Comparison of ENCODE assay signal across 24 cellular contexts in genomic region chr7:43664681-43665080, GRCh38.
A peak's percentile ranks its signal among the peaks of the same experiment; 100 is the strongest.
DNase-seq lines count a peak whose midpoint lies in the region; ATAC-seq, FAIRE-seq and TF ChIP-seq lines count a peak whose summit lies in the region.
"Had no signal": no experiment of that assay in that cellular context is flagged by ENCODE, and none has a peak within 500 bp of the region (broad histone marks: within the 10 kb centered on the region; RNA-seq: fewer than 3 reads in every experiment).

No MANE protein-coding gene starts in this region.

- no peak for ATAC-seq in T-cell (replicated peaks in 1 of 4)
- ATAC-seq: stimulated activated effector memory CD8-positive, alpha-beta T cell treated with anti-CD3 and anti-CD28 coated beads, Interleukin-12 subunit alpha, Interleukin-12 subunit beta, amount 100 ng/mL, for 72 hours had no signal

- no peaks in the 10 kb centered on the region for H4K20me1 ChIP-seq in DOHH2 (ENCODE audit: control insufficient read depth, insufficient read depth, low read depth, low read length)
- H4K20me1 ChIP-seq in H1 (replicated peaks in 1 of 2; ENCODE audit: control insufficient read depth in 1 of 2, insufficient read depth in 2 of 2, low read length in 2 of 2): peaks cover 0 to 3% of the 10 kb centered on the region in 2 experiments

- no peak for TF ChIP-seq RAD21 in H1 (IDR thresholded peaks at IDR 0.05 in 1 of 2, conservative IDR thresholded peaks at IDR 0.05 in 1 of 2; ENCODE audit: low read depth in 2 of 2, low read length in 2 of 2)

- TF ChIP-seq CTCF in DOHH2 (IDR thresholded peaks at IDR 0.05; ENCODE audit: low read depth, low read length, poor library complexity, severe bottlenecking) (no peak), H1 (IDR thresholded peaks at IDR 0.05; ENCODE audit: control extremely low read depth in 1 of 3, insufficient read depth in 1 of 3, low read depth in 1 of 3, low read length in 3 of 3) (no peak)

- H2BK12ac ChIP-seq in H1 (ENCODE audit: low read depth, low read length): no peak overlapping the region

- H3K4me3 ChIP-seq in CD4-positive, alpha-beta memory T cell (ENCODE audit: low read length in 2 of 2): no peak overlapping the region
- H3K4me3 ChIP-seq in DOHH2 (ENCODE audit: low read length) (peak overlapping the region; percentile 30), H1 (ENCODE audit: extremely low read depth in 1 of 4, insufficient read depth in 2 of 4, low read depth in 3 of 4, low read length in 4 of 4) (no peak overlapping the region)
- H3K4me3 ChIP-seq: lung, skin epidermis, thoracic aorta had no signal

- H3K14ac ChIP-seq in H1 (ENCODE audit: insufficient read length): no peak overlapping the region

- no peak overlapping the region for H2BK15ac ChIP-seq in H1 (ENCODE audit: low read length)

- no peak for TF ChIP-seq EP300 in H1 (IDR thresholded peaks at IDR 0.05; ENCODE audit: borderline replicate concordance in 1 of 2, low read depth in 2 of 2, low read length in 2 of 2)

- peak overlapping the region in 5 of 7 donors; percentile 4 to 73 (median 43) for H3K27ac Mint-ChIP-seq in CD4-positive, alpha-beta memory T cell
- peak overlapping the region; percentile 81 to 83 for H3K27ac Mint-ChIP-seq in T-cell
- H3K27ac Mint-ChIP-seq: stimulated activated effector memory CD8-positive, alpha-beta T cell treated with anti-CD3 and anti-CD28 coated beads, Interleukin-12 subunit alpha, Interleukin-12 subunit beta, amount 100 ng/mL, for 72 hours had no signal

- H3K4ac ChIP-seq in H1 (replicated peaks; ENCODE audit: insufficient read length, low read depth, low read length): no peak overlapping the region

- H3K79me1 ChIP-seq in H1 (ENCODE audit: low read depth, low read length): peaks cover 4% of the 10 kb centered on the region; the same call in 1 of the 2 replicates

- H3K23ac ChIP-seq in H1 (ENCODE audit: insufficient read length): peak overlapping the region; percentile 17

- CTCF ChIA-PET in CD4-positive, alpha-beta memory T cell (lab: Charles Lee; ENCODE audit: partially characterized antibody): interaction anchor here (1.4 to 3.8 kb wide), 2 partner anchors 21 to 82 kb away, joined by 3 to 17 read pairs; partner anchors contain the start of gene STK17A
- CTCF ChIA-PET in T-cell (lab: Charles Lee) (interaction anchor here (1.0 to 1.8 kb wide), 3 partner anchors 25 to 82 kb away, joined by 3 to 7 read pairs (median 4); partner anchors contain the start of gene STK17A (in 1 of the 2)), H1 (lab: Charles Lee; ENCODE audit: partially characterized antibody) (interaction anchor here (0.7 to 1.1 kb wide), 2 partner anchors 18 to 799 kb away, joined by 3 read pairs; no protein-coding TSS in a partner anchor)

- H2AFZ ChIP-seq in H1 (ENCODE audit: low read length): no peak overlapping the region

- H3K23me2 ChIP-seq in H1 (ENCODE audit: low read depth, low read length): no peaks in the 10 kb centered on the region

- H3K9me3 ChIP-seq in CD4-positive, alpha-beta memory T cell (ENCODE audit: control insufficient read depth in 1 of 2, low read length in 2 of 2): no peaks in the 10 kb centered on the region
- H3K9me3 ChIP-seq in DOHH2 (ENCODE audit: control insufficient read depth, insufficient read depth, low read length) (peaks cover 28% of the 10 kb centered on the region; the same call in 1 of the 2 replicates), H1 (ENCODE audit: insufficient read depth in 2 of 2, low read depth in 1 of 2, low read length in 1 of 2) (peaks cover 0 to 9% of the 10 kb centered on the region in 2 experiments; a peak in 1 of 4 replicates)
- H3K9me3 ChIP-seq: thoracic aorta had no signal

- peaks cover 10 to 22% of the 10 kb centered on the region in 2 donors for H3K36me3 Mint-ChIP-seq in CD4-positive, alpha-beta memory T cell
- H3K36me3 Mint-ChIP-seq in T-cell: peaks cover 37% of the 10 kb centered on the region

- no peak for FAIRE-seq in H1 (lab: Jason Lieb, UNC)
- no peak for FAIRE-seq in urothelium cell line (lab: Jason Lieb, UNC)
- FAIRE-seq: endometrium had no signal

- no peak overlapping the region for H3K18ac ChIP-seq in H1 (ENCODE audit: extremely low read depth, low read length)

- POLR2A ChIA-PET in CD4-positive, alpha-beta memory T cell (lab: Charles Lee; ENCODE audit: partially characterized antibody): interaction anchor here (1.0 to 4.2 kb wide), 5 partner anchors 11 to 82 kb away, joined by 3 to 33 read pairs (median 4); partner anchors contain the start of gene STK17A
- POLR2A ChIA-PET in T-cell (lab: Charles Lee): interaction anchor here in 1 of 2 donors (0.7 to 1.0 kb wide), 2 partner anchors 14 to 82 kb away, joined by 3 to 8 read pairs; no protein-coding TSS in a partner anchor
- POLR2A ChIA-PET in H1 (lab: Charles Lee; ENCODE audit: partially characterized antibody): no interaction called here

- no peaks in the 10 kb centered on the region for H3K27me3 ChIP-seq in CD4-positive, alpha-beta memory T cell (ENCODE audit: insufficient read depth, low read length)
- H3K27me3 ChIP-seq in DOHH2 (ENCODE audit: control insufficient read depth, low read length): no peaks in the 10 kb centered on the region
- H3K27me3 ChIP-seq in H1 (replicated peaks in 1 of 4; ENCODE audit: control insufficient read depth in 3 of 4, extremely low read depth in 1 of 4, insufficient read depth in 3 of 4, low read length in 3 of 4): no peaks in the 10 kb centered on the region
- H3K27me3 ChIP-seq: brain microvascular endothelial cell had no signal

- intact Hi-C loops in CD4-positive, alpha-beta memory T cell (cut with micrococcal nuclease): loop anchor here (2.0 kb wide), 1 partner anchor 14 kb away; no protein-coding TSS in a partner anchor

- no peak overlapping the region for H2AK5ac ChIP-seq in H1 (ENCODE audit: low read depth, low read length)

- H3K36me3 ChIP-seq in CD4-positive, alpha-beta memory T cell (ENCODE audit: insufficient read depth, low read length): no peaks in the 10 kb centered on the region
- H3K36me3 ChIP-seq in DOHH2 (ENCODE audit: control insufficient read depth, low read length) (peaks cover 40% of the 10 kb centered on the region), H1 (ENCODE audit: control insufficient read depth in 2 of 4, insufficient read depth in 4 of 4, low read length in 3 of 4) (peaks cover 0 to 5% (median 2%) of the 10 kb centered on the region in 4 experiments; a peak in 2 of 8 replicates)
- H3K36me3 ChIP-seq: brain microvascular endothelial cell, thoracic aorta had no signal

- H2BK20ac ChIP-seq in H1 (ENCODE audit: low read length): no peak overlapping the region

- H3K56ac ChIP-seq in H1 (replicated peaks; ENCODE audit: insufficient read length, low read depth, low read length): no peak overlapping the region

- H3K4me1 Mint-ChIP-seq in CD4-positive, alpha-beta memory T cell: peaks cover 33 to 57% (median 51%) of the 10 kb centered on the region in 4 donors
- H3K4me1 Mint-ChIP-seq in T-cell: peaks cover 65 to 73% (median 66%) of the 10 kb centered on the region in 3 donors

- H3K27me3 Mint-ChIP-seq in CD4-positive, alpha-beta memory T cell: no peaks in the 10 kb centered on the region
- no peaks in the 10 kb centered on the region for H3K27me3 Mint-ChIP-seq in T-cell

- H3K4me1 ChIP-seq in CD4-positive, alpha-beta memory T cell (ENCODE audit: insufficient read depth, low read length): peaks cover 48% of the 10 kb centered on the region
- H3K4me1 ChIP-seq in DOHH2 (ENCODE audit: control insufficient read depth, low read length) (peaks cover 69% of the 10 kb centered on the region), H1 (replicated peaks in 1 of 4; ENCODE audit: control insufficient read depth in 3 of 4, insufficient read depth in 4 of 4, low read length in 3 of 4) (peaks cover 1 to 13% (median 6%) of the 10 kb centered on the region in 4 experiments; a peak in 5 of 7 replicates)

- H3K9me2 ChIP-seq in DOHH2 (replicated peaks; ENCODE audit: control insufficient read depth, low read length): no peaks in the 10 kb centered on the region

- WGBS in H1 (ENCODE audit: extremely low coverage in 1 of 2, insufficient coverage in 1 of 2, insufficient read length in 1 of 2, insufficient replicate concordance in 2 of 2, low coverage in 1 of 2, low lambda C conversion rate in 2 of 2, missing lambda C conversion rate in 1 of 2), 2 experiments: 47% methylated on average over 1 of the region's 1 CpG; no CpG with 5 or more reads in 1 of the 2 experiments

- H4K91ac ChIP-seq in H1 (replicated peaks; ENCODE audit: insufficient read length, low read length): no peak overlapping the region

- H4K8ac ChIP-seq in H1 (ENCODE audit: extremely low read depth, insufficient read depth, low read length): no peak overlapping the region

- no peak for TF ChIP-seq POLR2A in H1 (IDR thresholded peaks at IDR 0.05; ENCODE audit: control extremely low read depth in 1 of 2, low read depth in 2 of 2, low read length in 2 of 2)

- no peak overlapping the region for H4K5ac ChIP-seq in H1 (ENCODE audit: insufficient read length, low read depth, low read length)

- H3F3A ChIP-seq in DOHH2 (ENCODE audit: control insufficient read depth, insufficient read depth): peaks cover 11% of the 10 kb centered on the region

- peaks cover 0 to 16% (median 1%) of the 10 kb centered on the region in 8 donors for H3K9me3 Mint-ChIP-seq in CD4-positive, alpha-beta memory T cell
- peaks cover 0 to 20% (median 0%) of the 10 kb centered on the region in 3 donors for H3K9me3 Mint-ChIP-seq in T-cell
- H3K9me3 Mint-ChIP-seq: stimulated activated effector memory CD8-positive, alpha-beta T cell treated with anti-CD3 and anti-CD28 coated beads, Interleukin-12 subunit alpha, Interleukin-12 subunit beta, amount 100 ng/mL, for 72 hours had no signal

- no peak overlapping the region for H3K4me3 Mint-ChIP-seq in CD4-positive, alpha-beta memory T cell
- H3K4me3 Mint-ChIP-seq in T-cell: peak overlapping the region in 1 of 3 donors; percentile 61
- H3K4me3 Mint-ChIP-seq: stimulated activated effector memory CD8-positive, alpha-beta T cell treated with anti-CD3 and anti-CD28 coated beads, Interleukin-12 subunit alpha, Interleukin-12 subunit beta, amount 100 ng/mL, for 72 hours had no signal

- H3K9ac ChIP-seq in H1 (replicated peaks in 1 of 4; ENCODE audit: extremely low read depth in 1 of 4, low read depth in 3 of 4, low read length in 3 of 4): no peak overlapping the region

- H3K4me2 ChIP-seq in DOHH2 (ENCODE audit: low read length) (peak overlapping the region; percentile 51), H1 (ENCODE audit: insufficient read depth in 1 of 2, low read depth in 2 of 2, low read length in 2 of 2) (no peak overlapping the region)

- H3K79me2 ChIP-seq in DOHH2 (ENCODE audit: control insufficient read depth, low read length): peaks cover 86% of the 10 kb centered on the region
- H3K79me2 ChIP-seq in H1 (ENCODE audit: control insufficient read depth in 1 of 2, insufficient read depth in 2 of 2, low read length in 2 of 2): peaks cover 0 to 91% of the 10 kb centered on the region in 2 experiments; a peak in 3 of 4 replicates

- no peak overlapping the region for H2BK5ac ChIP-seq in H1 (ENCODE audit: low read depth, low read length)

- no peak overlapping the region for H2BK120ac ChIP-seq in H1 (replicated peaks; ENCODE audit: low read depth, low read length)

- H3K27ac ChIP-seq in CD4-positive, alpha-beta memory T cell (ENCODE audit: low read depth, low read length): no peak overlapping the region
- H3K27ac ChIP-seq in DOHH2 (ENCODE audit: low read depth, low read length) (peak overlapping the region; percentile 15), H1 (ENCODE audit: low read depth, low read length) (no peak overlapping the region)
- H3K27ac ChIP-seq: brain microvascular endothelial cell, skin epidermis, thoracic aorta had no signal

- no peak for DNase-seq in CD4-positive, alpha-beta memory T cell
- DNase-seq in T-cell (no peak), H1 (ENCODE audit: low read depth in 1 of 2, low spot score in 2 of 2) (no peak), urothelium cell line (ENCODE audit: low spot score) (no peak), NCI-H128 (lab: John Stamatoyannopoulos, UW; ENCODE audit: unreplicated experiment) (no peak)
- DNase-seq in activated effector memory CD4-positive, alpha-beta T cell treated with Interleukin-2 at 50 U/mL for 16 hours: no peak
- DNase-seq: activated CD4-positive, alpha-beta T cell treated with anti-CD3 and anti-CD28 coated beads for 48 hours; activated CD8-positive, alpha-beta memory T cell treated with anti-CD3 and anti-CD28 coated beads, Interleukin-2, amount 50 U/mL, for 48 hours; brain microvascular endothelial cell; cortex of kidney; glutamatergic neuron; Kasumi-1; kidney glomerular epithelial cell; NCI-H2029; NCI-H226; NCI-H774; nucleus accumbens; stimulated activated CD4-positive, alpha-beta T cell treated with anti-CD3 and anti-CD28 coated beads, Interleukin-2, amount 100 ng/mL, for 24 hours had no signal
